11 cellular contexts compared by ENCODE assay signal in the genomic region with DNA sequence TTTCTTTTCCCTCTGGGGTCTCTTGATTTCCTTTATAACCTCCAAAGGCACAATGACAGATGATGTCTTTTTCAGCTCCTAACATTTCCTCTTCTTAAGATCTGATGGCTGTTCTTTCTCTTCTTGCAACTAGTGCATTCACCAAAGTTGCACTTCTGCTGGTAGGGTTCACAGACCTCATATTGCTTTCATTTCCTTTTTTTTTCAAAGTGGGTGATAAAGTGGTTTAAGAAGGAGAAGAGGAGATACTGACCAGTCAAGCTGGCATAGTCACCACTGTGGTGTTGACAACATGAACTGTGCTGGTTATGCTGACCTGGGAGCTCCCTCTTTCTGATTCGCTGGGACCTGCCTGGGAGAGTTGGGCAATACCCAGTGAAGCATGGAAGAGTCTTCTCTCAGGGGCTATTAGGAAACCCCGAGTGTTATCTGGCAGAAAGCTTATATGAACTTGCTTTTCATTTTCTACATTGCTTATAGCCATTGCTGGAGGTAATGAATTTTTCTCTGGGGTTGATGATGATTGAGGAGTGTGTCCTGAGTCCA.
"Had no signal": no experiment of that assay in that cellular context is flagged by ENCODE, and none has a peak within 500 bp of the region (broad histone marks: within the 10 kb centered on the region; RNA-seq: fewer than 3 reads in every experiment).

No MANE protein-coding gene starts in this region.

- H3K4me2 ChIP-seq: hepatocyte had no signal

- H3K36me3 ChIP-seq: sigmoid colon, upper lobe of right lung had no signal

- DNase-seq: activated CD4-positive, alpha-beta T cell treated with anti-CD3 and anti-CD28 coated beads for 4 hours; activated CD8-positive, alpha-beta T cell treated with anti-CD3 and anti-CD28 coated beads, Interleukin-2, amount 10 ng/mL, durations not matched to agents 7 days and 5 days; activated naive CD4-positive, alpha-beta T cell treated with anti-CD3 and anti-CD28 coated beads, Interleukin-2, amount 10 ng/mL, durations not matched to agents 7 days and 5 days; effector memory CD4-positive, alpha-beta T cell; kidney; sigmoid colon; stimulated activated naive CD8-positive, alpha-beta T cell treated with anti-CD3 and anti-CD28 coated beads, Interleukin-15, Interleukin-2, amounts not matched to agents 100 U/mL and 50 U/mL, for 24 hours; T1000; upper lobe of right lung had no signal

- ATAC-seq: activated CD8-positive, alpha-beta T cell treated with anti-CD3 and anti-CD28 coated beads, Interleukin-2, amount 10 ng/mL, durations not matched to agents 7 days and 5 days; activated T-helper 17 cell treated with anti-CD3 and anti-CD28 coated beads, Interleukin-2, amount 50 U/mL, for 72 hours; stimulated activated naive CD8-positive, alpha-beta T cell treated with anti-CD3 and anti-CD28 coated beads, Interleukin-15, Interleukin-2, amounts not matched to agents 100 U/mL and 50 U/mL, for 24 hours; upper lobe of right lung had no signal

- H3K27me3 ChIP-seq: hepatocyte, sigmoid colon, upper lobe of right lung had no signal

- H3K4me1 ChIP-seq: sigmoid colon, upper lobe of right lung had no signal

- H3K4me3 ChIP-seq: hepatocyte, sigmoid colon, upper lobe of right lung had no signal

- H3K79me2 ChIP-seq: hepatocyte had no signal

- FAIRE-seq: kidney had no signal

- H3K27ac ChIP-seq: hepatocyte, sigmoid colon, upper lobe of right lung had no signal

- H2AFZ ChIP-seq: hepatocyte had no signal

- H3K9me3 ChIP-seq: sigmoid colon, upper lobe of right lung had no signal
